In genomic region chr2:120893874-120894584, GRCh38 we compare ENCODE assay signal across 18 cellular contexts.
DNase-seq lines count a peak whose midpoint lies in the region; ATAC-seq and TF ChIP-seq lines count a peak whose summit lies in the region.
"Had no signal": no experiment of that assay in that cellular context is flagged by ENCODE, and none has a peak within 500 bp of the region (broad histone marks: within the 10 kb centered on the region; RNA-seq: fewer than 3 reads in every experiment).

No MANE protein-coding gene starts in this region.

- H2AFZ ChIP-seq in neural progenitor cell (replicated peaks) = no peak overlapping the region

- H3K27me3 Mint-ChIP-seq in WTC11 (ENCODE audit: low read depth) (no peaks in the 10 kb centered on the region), neural progenitor cell (ENCODE audit: insufficient read depth, low read depth) (peaks cover 14% of the 10 kb centered on the region), T-helper 17 cell (no peaks in the 10 kb centered on the region)
- H3K27me3 Mint-ChIP-seq: activated T-helper 17 cell treated with anti-CD3 and anti-CD28 coated beads, Interleukin-2, amount 50 U/mL, for 72 hours; T-cell had no signal

- H3K79me2 ChIP-seq in neural progenitor cell (ENCODE audit: low read depth) = peaks cover 58% of the 10 kb centered on the region

- peak overlapping the region; percentile 22; the same call in 1 of the 2 replicates for H3K4me3 Mint-ChIP-seq in WTC11
- peak overlapping the region; percentile 75 for H3K4me3 Mint-ChIP-seq in neural progenitor cell
- H3K4me3 Mint-ChIP-seq in T-helper 17 cell = no peak overlapping the region
- H3K4me3 Mint-ChIP-seq: activated T-helper 17 cell treated with anti-CD3 and anti-CD28 coated beads, Interleukin-2, amount 50 U/mL, for 72 hours; naive thymus-derived CD8-positive, alpha-beta T cell; T-cell had no signal

- TF ChIP-seq CTCF in AG04450 (IDR thresholded peaks at IDR 0.05; ENCODE audit: low read depth, low read length) (no peak), WTC11 (IDR thresholded peaks at IDR 0.05) (no peak), neural progenitor cell (IDR thresholded peaks at IDR 0.05) (no peak)

- 58% methylated on average over 18 of the region's 18 CpGs for WGBS in right cardiac atrium

- no peak overlapping the region for H3K9ac ChIP-seq in neural progenitor cell

- POLR2A ChIA-PET in AG04450 (lab: Yijun Ruan, JAX) = no interaction called here
- POLR2A ChIA-PET in WTC11 (lab: Charles Lee) = interaction anchor here (0.8 to 1.3 kb wide), 2 partner anchors 157 to 181 kb away, joined by 3 to 7 read pairs; no protein-coding TSS in a partner anchor

- H3K9me3 Mint-ChIP-seq in WTC11 = no peaks in the 10 kb centered on the region
- H3K9me3 Mint-ChIP-seq in neural progenitor cell = no peaks in the 10 kb centered on the region
- H3K9me3 Mint-ChIP-seq: activated T-helper 17 cell treated with anti-CD3 and anti-CD28 coated beads, Interleukin-2, amount 50 U/mL, for 72 hours; T-cell had no signal

- H3K4me2 ChIP-seq in neural progenitor cell = peak overlapping the region; percentile 67

- ATAC-seq in WTC11 (peak; percentile 79), right cardiac atrium (peak; percentile 63 to 66), HG03280 (IDR thresholded peaks at IDR 0.05; ENCODE audit: unreplicated experiment) (no peak), HG03108 (IDR thresholded peaks at IDR 0.05; ENCODE audit: unreplicated experiment) (no peak), T-helper 17 cell (no peak)
- ATAC-seq: activated T-helper 17 cell treated with anti-CD3 and anti-CD28 coated beads, Interleukin-2, amount 50 U/mL, for 72 hours; naive thymus-derived CD8-positive, alpha-beta T cell; T-cell; upper lobe of right lung had no signal

- H3F3A ChIP-seq in neural progenitor cell (ENCODE audit: low read depth) = peaks cover 67% of the 10 kb centered on the region

- intact Hi-C loops in right cardiac atrium (cut with DNase I) = no loop called here

- peaks cover 67% of the 10 kb centered on the region for H3K4me1 Mint-ChIP-seq in WTC11
- peaks cover 82% of the 10 kb centered on the region for H3K4me1 Mint-ChIP-seq in neural progenitor cell
- no peaks in the 10 kb centered on the region for H3K4me1 Mint-ChIP-seq in T-helper 17 cell
- H3K4me1 Mint-ChIP-seq: activated T-helper 17 cell treated with anti-CD3 and anti-CD28 coated beads, Interleukin-2, amount 50 U/mL, for 72 hours; naive thymus-derived CD8-positive, alpha-beta T cell; T-cell had no signal

- CTCF ChIA-PET in AG04450 (lab: Charles Lee) = no interaction called here
- CTCF ChIA-PET in WTC11 (lab: Charles Lee) = interaction anchor here (0.7 to 2.2 kb wide), 11 partner anchors 9 to 198 kb away, joined by 3 to 9 read pairs (median 4); no protein-coding TSS in a partner anchor

- peaks cover 62% of the 10 kb centered on the region for H4K20me1 ChIP-seq in neural progenitor cell (ENCODE audit: low read depth)

- H3K4me1 ChIP-seq in right cardiac atrium (ENCODE audit: control insufficient read depth, insufficient read depth, low read length) (peaks cover 2% of the 10 kb centered on the region), neural progenitor cell (peaks cover 71% of the 10 kb centered on the region)
- H3K4me1 ChIP-seq: upper lobe of right lung had no signal

- peak overlapping the region; percentile 91 for H3K27ac Mint-ChIP-seq in WTC11
- H3K27ac Mint-ChIP-seq in neural progenitor cell = peak overlapping the region; percentile 99
- no peak overlapping the region for H3K27ac Mint-ChIP-seq in T-helper 17 cell
- H3K27ac Mint-ChIP-seq: activated T-helper 17 cell treated with anti-CD3 and anti-CD28 coated beads, Interleukin-2, amount 50 U/mL, for 72 hours; T-cell had no signal

- H3K9me3 ChIP-seq in AG04450 (ENCODE audit: control insufficient read depth, insufficient read depth, low read length) (peaks cover 6% of the 10 kb centered on the region), right cardiac atrium (ENCODE audit: control insufficient read depth, low read length) (no peaks in the 10 kb centered on the region), neural progenitor cell (ENCODE audit: low read depth) (no peaks in the 10 kb centered on the region), T-helper 17 cell (ENCODE audit: control insufficient read depth, low read length, poor library complexity, severe bottlenecking) (no peaks in the 10 kb centered on the region)
- H3K9me3 ChIP-seq: upper lobe of right lung had no signal

- H3K4me3 ChIP-seq in AG04450 (ENCODE audit: low read depth, low read length) = no peak overlapping the region
- H3K4me3 ChIP-seq in right cardiac atrium (ENCODE audit: low read length) = no peak overlapping the region
- peak overlapping the region; percentile 30 for H3K4me3 ChIP-seq in neural progenitor cell
- H3K4me3 ChIP-seq: upper lobe of right lung had no signal

- no peaks in the 10 kb centered on the region; the same call in 1 of the 2 replicates for H3K36me3 Mint-ChIP-seq in WTC11
- peaks cover 2% of the 10 kb centered on the region for H3K36me3 Mint-ChIP-seq in neural progenitor cell
- no peaks in the 10 kb centered on the region for H3K36me3 Mint-ChIP-seq in T-helper 17 cell (ENCODE audit: low read depth)
- H3K36me3 Mint-ChIP-seq: naive thymus-derived CD8-positive, alpha-beta T cell; T-cell had no signal

- DNase-seq in AG04450 (ENCODE audit: low read depth, low spot score) (no peak), WTC11 (ENCODE audit: low spot score) (peak; percentile 61), right cardiac atrium (peak in 2 of 3 donors; percentile 64 to 66), neural progenitor cell (ENCODE audit: low spot score) (peak; percentile 94), DMS 273 treated with DMSO at 0.1 percent for 48 hours (lab: John Stamatoyannopoulos, UW) (no peak), T-helper 17 cell (no peak)
- DNase-seq: activated CD4-positive, alpha-beta T cell treated with anti-CD3 and anti-CD28 coated beads, Interleukin-2, amount 50 U/mL, for 1 hour; central memory CD4-positive, alpha-beta T cell; NCI-H1105 treated with DMSO at 0.1 percent for 48 hours; NCI-H345; OCI-M1; stimulated activated CD4-positive, alpha-beta T cell treated with anti-CD3 and anti-CD28 coated beads, Interleukin-15, amount 100 ng/mL, for 24 hours; T-cell; upper lobe of right lung had no signal

- no peaks in the 10 kb centered on the region for H3K36me3 ChIP-seq in neural progenitor cell
- H3K36me3 ChIP-seq: upper lobe of right lung had no signal

- H3K27me3 ChIP-seq in AG04450 (ENCODE audit: control insufficient read depth, insufficient read depth, low read length) (no peaks in the 10 kb centered on the region), right cardiac atrium (ENCODE audit: control insufficient read depth, insufficient read depth) (no peaks in the 10 kb centered on the region), neural progenitor cell (no peaks in the 10 kb centered on the region)
- H3K27me3 ChIP-seq: upper lobe of right lung had no signal

- peak overlapping the region; percentile 70 for H3K27ac ChIP-seq in AG04450 (ENCODE audit: low read depth, low read length)
- peak overlapping the region; percentile 39 for H3K27ac ChIP-seq in right cardiac atrium (ENCODE audit: low read length)
- H3K27ac ChIP-seq in neural progenitor cell = peak overlapping the region; percentile 96
- H3K27ac ChIP-seq: upper lobe of right lung had no signal

TF ChIP-seq in WTC11, 78 proteins besides CTCF, POLR2A, EP300 and RAD21 (continues in another document):
- TF ChIP-seq, protein P1, sequence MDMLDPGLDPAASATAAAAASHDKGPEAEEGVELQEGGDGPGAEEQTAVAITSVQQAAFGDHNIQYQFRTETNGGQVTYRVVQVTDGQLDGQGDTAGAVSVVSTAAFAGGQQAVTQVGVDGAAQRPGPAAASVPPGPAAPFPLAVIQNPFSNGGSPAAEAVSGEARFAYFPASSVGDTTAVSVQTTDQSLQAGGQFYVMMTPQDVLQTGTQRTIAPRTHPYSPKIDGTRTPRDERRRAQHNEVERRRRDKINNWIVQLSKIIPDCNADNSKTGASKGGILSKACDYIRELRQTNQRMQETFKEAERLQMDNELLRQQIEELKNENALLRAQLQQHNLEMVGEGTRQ (CRISPR knock-in tag; IDR thresholded peaks at IDR 0.05) = peak; percentile 41; the same call in 1 of the 2 replicates
- TF ChIP-seq HMGA2 (CRISPR knock-in tag; IDR thresholded peaks at IDR 0.05) (0 out of 2 replicates have a peak, but pooled peaks have one; percentile 5), ZBTB21 (CRISPR knock-in tag; IDR thresholded peaks at IDR 0.05; ENCODE audit: borderline replicate concordance) (no peak), FOXJ3 (CRISPR knock-in tag; IDR thresholded peaks at IDR 0.05; ENCODE audit: borderline replicate concordance) (no peak), ZNF423 (CRISPR knock-in tag; IDR thresholded peaks at IDR 0.05) (peak; percentile 65; the same call in 1 of the 2 replicates), GTF2I (CRISPR knock-in tag; conservative IDR thresholded peaks at IDR 0.05) (no peak; the same call in 1 of the 2 replicates), ETV6 (CRISPR knock-in tag; IDR thresholded peaks at IDR 0.05) (peak; percentile 59; the same call in 1 of the 2 replicates), MYBL2 (CRISPR knock-in tag; IDR thresholded peaks at IDR 0.05) (no peak), ZBTB43 (CRISPR knock-in tag; IDR thresholded peaks at IDR 0.05) (0 out of 2 replicates have a peak, but pooled peaks have one; percentile 28), USF1 (CRISPR knock-in tag; IDR thresholded peaks at IDR 0.05) (peak; percentile 45; the same call in 1 of the 2 replicates)

Comparison
In these comparisons a context has a peak if more than half of its experiments do, and no peak if none do; other contexts are left out.
1. DNase-seq: peak in WTC11 (single experiment), right cardiac atrium (2 of 3) and neural progenitor cell (single experiment); none in AG04450 (single experiment), DMS 273 treated with DMSO at 0.1 percent for 48 hours (single experiment) and T-helper 17 cell (0 of 3).
2. H3K27ac ChIP-seq: peak in every context shown above with its lines; median percentile 96 in neural progenitor cell; 70 in AG04450; 39 in right cardiac atrium.
3. ATAC-seq: peak in WTC11 (single experiment) and right cardiac atrium (2 of 2); none in HG03280 (single experiment), HG03108 (single experiment) and T-helper 17 cell (single experiment).